31 cellular contexts compared by ENCODE assay signal in genomic region chr20:5522422-5522821, GRCh38.
"Had no signal": no experiment of that assay in that cellular context is flagged by ENCODE, and none has a peak within 500 bp of the region (broad histone marks: within the 10 kb centered on the region; RNA-seq: fewer than 3 reads in every experiment).

No MANE protein-coding gene starts in this region.

- H3K4me1 ChIP-seq: adrenal gland, body of pancreas, esophagus squamous epithelium, gastroesophageal sphincter, heart right ventricle had no signal

- H3K27ac ChIP-seq: adrenal gland, body of pancreas, epithelial cell of prostate, esophagus squamous epithelium, gastroesophageal sphincter, heart right ventricle, WERI-Rb-1 had no signal

- H3K36me3 ChIP-seq: adrenal gland, esophagus squamous epithelium, gastroesophageal sphincter, heart right ventricle, WERI-Rb-1 had no signal

- FAIRE-seq: colon, endometrium, endothelial cell of umbilical vein had no signal

- ATAC-seq: activated CD4-positive, CD25-positive, alpha-beta regulatory T cell treated with anti-CD3 and anti-CD28 coated beads, Interleukin-2, amount 50 U/mL, for 24 hours; activated CD8-positive, alpha-beta T cell treated with anti-CD3 and anti-CD28 coated beads for 36 hours; activated naive CD8-positive, alpha-beta T cell treated with anti-CD3 and anti-CD28 coated beads, Interleukin-2, amount 50 U/mL, for 24 hours; activated T-cell treated with anti-CD3 and anti-CD28 coated beads, Interleukin-2, amount 50 U/mL, for 4 hours; activated T-helper 17 cell treated with anti-CD3 and anti-CD28 coated beads, Interleukin-2, amount 50 U/mL, for 72 hours; body of pancreas; gastroesophageal sphincter; heart right ventricle; T-helper 17 cell had no signal

- H3K4me3 ChIP-seq: adrenal gland, body of pancreas, esophagus squamous epithelium, gastroesophageal sphincter, heart right ventricle had no signal

- H3K9me3 ChIP-seq: adrenal gland, body of pancreas, esophagus squamous epithelium had no signal

- DNase-seq: activated B cell treated with CpG ODN at 0.5 μM for 24 hours; activated CD4-positive, alpha-beta T cell treated with anti-CD3 and anti-CD28 coated beads for 48 hours; activated CD4-positive, alpha-beta T cell treated with anti-CD3 and anti-CD28 coated beads, Interleukin-2, amount 50 U/mL, for 1 hour; activated CD4-positive, alpha-beta T cell treated with anti-CD3 and anti-CD28 coated beads, Interleukin-2, amount 50 U/mL, for 48 hours; activated CD8-positive, alpha-beta T cell treated with anti-CD3 and anti-CD28 coated beads for 36 hours; activated effector memory CD4-positive, alpha-beta T cell treated with Interleukin-2 at 50 U/mL for 16 hours; activated gamma-delta T cell treated with Interleukin-2 at 50 U/mL for 16 hours; activated naive CD4-positive, alpha-beta T cell treated with anti-CD3 and anti-CD28 coated beads, Interleukin-2, amount 50 U/mL, for 16 hours; activated naive CD4-positive, alpha-beta T cell treated with Interleukin-2 at 50 U/mL for 16 hours; activated naive CD8-positive, alpha-beta T cell treated with anti-CD3 and anti-CD28 coated beads for 36 hours; activated naive CD8-positive, alpha-beta T cell treated with anti-CD3 and anti-CD28 coated beads, Interleukin-2, amount 50 U/mL, for 24 hours; activated T-cell treated with anti-CD3 and anti-CD28 coated beads, Interleukin-2, amount 50 U/mL, for 4 hours; amygdala; aorta; body of pancreas; cortex of kidney; effector CD8-positive, alpha-beta T cell; esophagus squamous epithelium; foreskin melanocyte; heart right ventricle; T-helper 17 cell; T1000; WERI-Rb-1 had no signal
